1 cellular context compared by ENCODE assay signal in the genomic region with DNA sequence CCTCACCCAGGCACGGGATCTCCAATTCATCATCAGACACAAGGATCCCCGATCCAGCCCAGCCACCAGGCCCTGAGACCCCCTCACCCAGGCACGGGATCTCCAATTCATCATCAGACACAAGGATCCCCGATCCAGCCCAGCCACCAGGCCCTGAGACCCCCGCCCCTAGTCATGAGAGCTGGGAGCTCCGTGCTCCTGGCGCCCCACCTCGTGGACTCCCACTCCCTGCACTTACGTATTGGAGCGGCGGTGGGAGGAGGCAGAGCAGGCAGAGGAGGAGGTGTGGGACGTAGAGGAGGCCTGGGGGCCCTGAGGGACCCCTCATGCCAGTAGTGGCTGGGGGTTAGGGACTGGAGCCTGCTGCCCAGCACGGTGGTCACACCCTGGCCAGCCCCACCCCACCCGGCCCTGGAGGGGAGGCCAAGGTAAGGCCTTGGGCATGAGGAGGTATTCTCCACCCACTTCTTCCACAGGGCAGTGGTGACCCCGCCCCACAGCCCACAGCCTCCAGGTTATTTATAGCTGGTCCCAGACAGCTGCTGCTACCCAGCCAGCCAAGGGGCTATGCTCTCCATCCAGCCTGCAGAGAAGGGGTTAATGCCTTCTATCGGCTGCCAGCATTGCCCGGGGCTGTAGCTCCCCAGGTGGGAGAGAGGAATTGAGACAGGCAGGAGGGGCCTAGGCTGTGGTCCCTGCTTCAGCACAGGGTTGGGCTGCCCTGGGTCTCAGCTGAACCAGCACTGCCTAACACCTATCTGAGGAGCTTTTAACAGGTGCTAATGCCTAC.
TF ChIP-seq lines count a peak whose summit lies in the region.

No MANE protein-coding gene starts in this region.

TF ChIP-seq in WTC11, 78 proteins besides CTCF, POLR2A, EP300 and RAD21 (continued from another document):
- TF ChIP-seq, protein P1, sequence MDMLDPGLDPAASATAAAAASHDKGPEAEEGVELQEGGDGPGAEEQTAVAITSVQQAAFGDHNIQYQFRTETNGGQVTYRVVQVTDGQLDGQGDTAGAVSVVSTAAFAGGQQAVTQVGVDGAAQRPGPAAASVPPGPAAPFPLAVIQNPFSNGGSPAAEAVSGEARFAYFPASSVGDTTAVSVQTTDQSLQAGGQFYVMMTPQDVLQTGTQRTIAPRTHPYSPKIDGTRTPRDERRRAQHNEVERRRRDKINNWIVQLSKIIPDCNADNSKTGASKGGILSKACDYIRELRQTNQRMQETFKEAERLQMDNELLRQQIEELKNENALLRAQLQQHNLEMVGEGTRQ (CRISPR knock-in tag; IDR thresholded peaks at IDR 0.05) = no peak
TF ChIP-seq in WTC11: peak in this region for 1.
